In the genomic region with DNA sequence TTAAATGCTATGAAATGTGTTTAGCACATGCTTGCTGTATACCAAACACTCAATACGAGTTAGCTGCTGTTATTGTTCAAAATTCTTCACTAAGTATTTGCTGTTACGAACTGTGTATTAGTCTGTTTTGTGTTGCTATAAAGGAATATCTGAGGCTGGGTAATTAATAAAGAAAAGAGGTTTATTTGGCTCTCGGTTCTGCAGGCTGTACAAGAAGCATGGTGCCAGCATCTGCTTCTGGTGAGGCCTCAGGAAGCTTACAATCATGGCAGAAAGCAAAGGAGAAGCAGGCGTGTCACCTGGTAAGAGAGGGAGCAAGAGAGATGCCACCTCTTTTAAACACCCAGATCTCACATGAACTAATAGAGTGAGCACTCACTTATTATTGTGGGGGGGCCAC, we compare ENCODE assay signal across 21 cellular contexts. TPM values are rescaled to one million over a fixed set of nuclear protein-coding genes. Genes with fewer than 3 reads are reported as not detected.
DNase-seq lines count a peak whose midpoint lies in the region; ATAC-seq and TF ChIP-seq lines count a peak whose summit lies in the region.
"Had no signal": no experiment of that assay in that cellular context is flagged by ENCODE, and none has a peak within 500 bp of the region (broad histone marks: within the 10 kb centered on the region; RNA-seq: fewer than 3 reads in every experiment).

No MANE protein-coding gene starts in this region.

- no peaks in the 10 kb centered on the region for H3K36me3 ChIP-seq in CD4-positive, alpha-beta memory T cell (ENCODE audit: insufficient read depth, low read length)
- H3K36me3 ChIP-seq in uterus (no peaks in the 10 kb centered on the region), smooth muscle cell (ENCODE audit: low read depth) (no peaks in the 10 kb centered on the region)
- H3K36me3 ChIP-seq: breast epithelium, lower lobe of right lung, right atrium auricular region had no signal

- H3K4me3 Mint-ChIP-seq in activated CD4-positive, alpha-beta T cell treated with anti-CD3 and anti-CD28 coated beads, Interleukin-2, amount 10 ng/mL, durations not matched to agents 24 days and 14 days = peak overlapping the region; percentile 28
- H3K4me3 Mint-ChIP-seq in CD4-positive, alpha-beta memory T cell = peak overlapping the region in 7 of 8 donors; percentile 42 to 92 (median 68)
- H3K4me3 Mint-ChIP-seq in activated T-helper 2 cell treated with anti-CD3 and anti-CD28 coated beads, Interferon-gamma antibody, Interleukin-2, Interleukin-4, amounts not matched to agents 10 μg/mL and 5 μg/mL and 100 μg/mL, durations not matched to agents 14 hours and 24 hours and 36 hours (ENCODE audit: low read depth) = peak overlapping the region; percentile 70
- peak overlapping the region; percentile 54 for H3K4me3 Mint-ChIP-seq in nephron progenitor cell

- no peak for DNase-seq in activated CD4-positive, alpha-beta T cell treated with anti-CD3 and anti-CD28 coated beads, Interleukin-2, amount 10 ng/mL, durations not matched to agents 24 days and 14 days
- DNase-seq in activated CD4-positive, alpha-beta T cell treated with anti-CD3 and anti-CD28 coated beads, Interleukin-2, amount 50 U/mL, for 4 hours = no peak
- no peak for DNase-seq in CD4-positive, alpha-beta memory T cell
- no peak for DNase-seq in activated T-helper 2 cell treated with anti-CD3 and anti-CD28 coated beads, Interferon-gamma antibody, Interleukin-2, Interleukin-4, amounts not matched to agents 10 μg/mL and 5 μg/mL and 100 μg/mL, durations not matched to agents 14 hours and 24 hours and 36 hours (ENCODE audit: low spot score)
- DNase-seq in nephron progenitor cell = no peak
- DNase-seq in uterus = no peak
- no peak for DNase-seq in Right ventricle myocardium superior
- DNase-seq in smooth muscle cell (lab: John Stamatoyannopoulos, UW; ENCODE audit: unreplicated experiment) = no peak
- DNase-seq: activated CD4-positive, alpha-beta T cell treated with anti-CD3 and anti-CD28 coated beads for 48 hours; cortex of kidney; endodermal cell; kidney; lower lobe of right lung; NCI-H187 treated with DMSO at 0.1 percent for 48 hours; NCI-H2227 treated with DMSO at 0.1 percent for 48 hours; NCI-H82; stimulated activated CD4-positive, alpha-beta T cell treated with anti-CD3 and anti-CD28 coated beads, Interleukin-12 subunit alpha, Interleukin-12 subunit beta, amount 100 ng/mL, for 4 hours; trophoblast cell had no signal

- H3K4me1 Mint-ChIP-seq in activated CD4-positive, alpha-beta T cell treated with anti-CD3 and anti-CD28 coated beads, Interleukin-2, amount 10 ng/mL, durations not matched to agents 24 days and 14 days = peaks cover 28% of the 10 kb centered on the region
- H3K4me1 Mint-ChIP-seq in CD4-positive, alpha-beta memory T cell = peaks cover 13 to 38% (median 23%) of the 10 kb centered on the region in 4 donors
- H3K4me1 Mint-ChIP-seq in activated T-helper 2 cell treated with anti-CD3 and anti-CD28 coated beads, Interferon-gamma antibody, Interleukin-2, Interleukin-4, amounts not matched to agents 10 μg/mL and 5 μg/mL and 100 μg/mL, durations not matched to agents 14 hours and 24 hours and 36 hours (ENCODE audit: low read depth) = peaks cover 24% of the 10 kb centered on the region
- H3K4me1 Mint-ChIP-seq in nephron progenitor cell = peaks cover 11% of the 10 kb centered on the region

- no peaks in the 10 kb centered on the region for H3K27me3 ChIP-seq in CD4-positive, alpha-beta memory T cell (ENCODE audit: insufficient read depth, low read length)
- H3K27me3 ChIP-seq in uterus (no peaks in the 10 kb centered on the region), smooth muscle cell (ENCODE audit: low read depth) (no peaks in the 10 kb centered on the region)
- H3K27me3 ChIP-seq: breast epithelium, right atrium auricular region had no signal

- H3K4me2 ChIP-seq in smooth muscle cell = no peak overlapping the region

- TF ChIP-seq POLR2A in uterus (IDR thresholded peaks at IDR 0.05) = no peak

- H3K27me3 Mint-ChIP-seq in activated CD4-positive, alpha-beta T cell treated with anti-CD3 and anti-CD28 coated beads, Interleukin-2, amount 10 ng/mL, durations not matched to agents 24 days and 14 days = no peaks in the 10 kb centered on the region
- no peaks in the 10 kb centered on the region for H3K27me3 Mint-ChIP-seq in CD4-positive, alpha-beta memory T cell
- no peaks in the 10 kb centered on the region for H3K27me3 Mint-ChIP-seq in activated T-helper 2 cell treated with anti-CD3 and anti-CD28 coated beads, Interferon-gamma antibody, Interleukin-2, Interleukin-4, amounts not matched to agents 10 μg/mL and 5 μg/mL and 100 μg/mL, durations not matched to agents 14 hours and 24 hours and 36 hours (ENCODE audit: low read depth)
- peaks cover 27% of the 10 kb centered on the region for H3K27me3 Mint-ChIP-seq in nephron progenitor cell (ENCODE audit: low read depth, poor library complexity)

- H3F3A ChIP-seq in smooth muscle cell (ENCODE audit: low read depth) = peaks cover 6% of the 10 kb centered on the region

- CTCF ChIA-PET in CD4-positive, alpha-beta memory T cell (lab: Charles Lee; ENCODE audit: partially characterized antibody) = no interaction called here

- H3K4me1 ChIP-seq in CD4-positive, alpha-beta memory T cell (ENCODE audit: insufficient read depth, low read length) = peaks cover 30% of the 10 kb centered on the region
- H3K4me1 ChIP-seq in uterus (no peaks in the 10 kb centered on the region), smooth muscle cell (ENCODE audit: low read depth) (peaks cover 10% of the 10 kb centered on the region)
- H3K4me1 ChIP-seq: breast epithelium had no signal

- H3K36me3 Mint-ChIP-seq in activated CD4-positive, alpha-beta T cell treated with anti-CD3 and anti-CD28 coated beads, Interleukin-2, amount 10 ng/mL, durations not matched to agents 24 days and 14 days (ENCODE audit: low read depth) = peaks cover 14% of the 10 kb centered on the region
- peaks cover 0 to 5% of the 10 kb centered on the region in 2 donors for H3K36me3 Mint-ChIP-seq in CD4-positive, alpha-beta memory T cell
- H3K36me3 Mint-ChIP-seq in activated T-helper 2 cell treated with anti-CD3 and anti-CD28 coated beads, Interferon-gamma antibody, Interleukin-2, Interleukin-4, amounts not matched to agents 10 μg/mL and 5 μg/mL and 100 μg/mL, durations not matched to agents 14 hours and 24 hours and 36 hours (ENCODE audit: low read depth) = peaks cover 7% of the 10 kb centered on the region
- peaks cover 11% of the 10 kb centered on the region for H3K36me3 Mint-ChIP-seq in nephron progenitor cell (ENCODE audit: low read depth)

- peak overlapping the region; percentile 76 for H3K27ac ChIP-seq in CD4-positive, alpha-beta memory T cell (ENCODE audit: low read depth, low read length)
- H3K27ac ChIP-seq in uterus (no peak overlapping the region), smooth muscle cell (ENCODE audit: low read depth) (no peak overlapping the region)
- H3K27ac ChIP-seq: breast epithelium, lower lobe of right lung had no signal

- H3K9me3 Mint-ChIP-seq in activated CD4-positive, alpha-beta T cell treated with anti-CD3 and anti-CD28 coated beads, Interleukin-2, amount 10 ng/mL, durations not matched to agents 24 days and 14 days = peaks cover 4% of the 10 kb centered on the region
- peaks cover 0 to under 1% (median 0%) of the 10 kb centered on the region in 8 donors for H3K9me3 Mint-ChIP-seq in CD4-positive, alpha-beta memory T cell
- H3K9me3 Mint-ChIP-seq in activated T-helper 2 cell treated with anti-CD3 and anti-CD28 coated beads, Interferon-gamma antibody, Interleukin-2, Interleukin-4, amounts not matched to agents 10 μg/mL and 5 μg/mL and 100 μg/mL, durations not matched to agents 14 hours and 24 hours and 36 hours = no peaks in the 10 kb centered on the region
- peaks cover 6% of the 10 kb centered on the region for H3K9me3 Mint-ChIP-seq in nephron progenitor cell
- H3K9me3 Mint-ChIP-seq: endodermal cell had no signal

- H2AFZ ChIP-seq in smooth muscle cell (ENCODE audit: low read depth) = no peak overlapping the region

- WGBS in smooth muscle cell (ENCODE audit: low lambda C conversion rate) = 97% methylated on average over 4 of the region's 4 CpGs

- H3K9me3 ChIP-seq in CD4-positive, alpha-beta memory T cell (ENCODE audit: control insufficient read depth in 1 of 2, low read length in 2 of 2) = no peaks in the 10 kb centered on the region
- H3K9me3 ChIP-seq in uterus (no peaks in the 10 kb centered on the region), smooth muscle cell (replicated peaks; ENCODE audit: low read depth) (no peaks in the 10 kb centered on the region)
- H3K9me3 ChIP-seq: breast epithelium, lower lobe of right lung, right atrium auricular region had no signal

- no peaks in the 10 kb centered on the region for H4K20me1 ChIP-seq in smooth muscle cell (ENCODE audit: low read depth)

- no peak overlapping the region for H3K9ac ChIP-seq in smooth muscle cell (ENCODE audit: low read depth)

- H3K4me3 ChIP-seq in CD4-positive, alpha-beta memory T cell (ENCODE audit: low read length in 2 of 2) = no peak overlapping the region
- H3K4me3 ChIP-seq in uterus (no peak overlapping the region), smooth muscle cell (no peak overlapping the region)
- H3K4me3 ChIP-seq: breast epithelium, right atrium auricular region had no signal

- no peaks in the 10 kb centered on the region for H3K79me2 ChIP-seq in smooth muscle cell (ENCODE audit: low read depth)

- TF ChIP-seq CTCF in nephron progenitor cell (IDR thresholded peaks at IDR 0.05) (no peak), uterus (IDR thresholded peaks at IDR 0.05) (no peak), smooth muscle cell (IDR thresholded peaks at IDR 0.05; ENCODE audit: borderline replicate concordance, insufficient read depth, poor library complexity, severe bottlenecking) (no peak)

- no peak for ATAC-seq in Right ventricle myocardium superior (ENCODE audit: poor library complexity)
- ATAC-seq: lower lobe of right lung, Right ventricle myocardium inferior had no signal

- H3K27ac Mint-ChIP-seq in activated CD4-positive, alpha-beta T cell treated with anti-CD3 and anti-CD28 coated beads, Interleukin-2, amount 10 ng/mL, durations not matched to agents 24 days and 14 days = no peak overlapping the region
- peak overlapping the region; percentile 72 to 92 (median 81) for H3K27ac Mint-ChIP-seq in CD4-positive, alpha-beta memory T cell
- H3K27ac Mint-ChIP-seq in activated T-helper 2 cell treated with anti-CD3 and anti-CD28 coated beads, Interferon-gamma antibody, Interleukin-2, Interleukin-4, amounts not matched to agents 10 μg/mL and 5 μg/mL and 100 μg/mL, durations not matched to agents 14 hours and 24 hours and 36 hours = no peak overlapping the region
- no peak overlapping the region for H3K27ac Mint-ChIP-seq in nephron progenitor cell
- H3K27ac Mint-ChIP-seq: endodermal cell had no signal

- intact Hi-C loops in activated CD4-positive, alpha-beta T cell treated with anti-CD3 and anti-CD28 coated beads, Interleukin-2, amount 10 ng/mL, durations not matched to agents 24 days and 14 days (cut with micrococcal nuclease) = no loop called here
- intact Hi-C loops in CD4-positive, alpha-beta memory T cell (cut with micrococcal nuclease) = no loop called here
- intact Hi-C loops in activated T-helper 2 cell treated with anti-CD3 and anti-CD28 coated beads, Interferon-gamma antibody, Interleukin-2, Interleukin-4, amounts not matched to agents 10 μg/mL and 5 μg/mL and 100 μg/mL, durations not matched to agents 14 hours and 24 hours and 36 hours (cut with micrococcal nuclease) = loop anchor here (5.0 kb wide), 1 partner anchor 56 kb away; no protein-coding TSS in a partner anchor
- intact Hi-C loops in uterus (cut with DNase I; ENCODE audit: low total_unique reads) (no loop called here), Right ventricle myocardium superior (cut with DNase I) (no loop called here)

- POLR2A ChIA-PET in CD4-positive, alpha-beta memory T cell (lab: Charles Lee; ENCODE audit: partially characterized antibody) = interaction anchor here (2.4 kb wide), 1 partner anchor 23 kb away, joined by 12 read pairs; no protein-coding TSS in a partner anchor

RNA-seq across cellular contexts. Expression of a gene that starts 1.6 kb away (rescaled TPM):
- total RNA-seq in activated CD4-positive, alpha-beta T cell treated with anti-CD3 and anti-CD28 coated beads, Interleukin-2, amount 10 ng/mL, durations not matched to agents 24 days and 14 days = 16.0 and 17.2 TPM in 2 replicates
- 10 to 100 TPM; 10.9 to 11.0 TPM for total RNA-seq in CD4-positive, alpha-beta memory T cell
- polyA plus RNA-seq in CD4-positive, alpha-beta memory T cell = 10 to 100 TPM; 16.5 to 21.9 TPM
- total RNA-seq in activated T-helper 2 cell treated with anti-CD3 and anti-CD28 coated beads, Interferon-gamma antibody, Interleukin-2, Interleukin-4, amounts not matched to agents 10 μg/mL and 5 μg/mL and 100 μg/mL, durations not matched to agents 14 hours and 24 hours and 36 hours = 10.5 and 12.6 TPM in 2 replicates
- total RNA-seq in uterus (10 to 100 TPM in 3 of 4 donors, 1 to 10 TPM in 1; 5.1 to 23.8 (median 16.5) TPM), Right ventricle myocardium superior (44.6 TPM), smooth muscle cell (5.6 and 8.6 TPM in 2 replicates)
- polyA plus RNA-seq in smooth muscle cell = 4.6 and 9.5 TPM in 2 replicates

RNA-seq across cellular contexts. Expression of a gene that starts 21.4 kb away (rescaled TPM):
- 33.2 and 33.4 TPM in 2 replicates for total RNA-seq in activated CD4-positive, alpha-beta T cell treated with anti-CD3 and anti-CD28 coated beads, Interleukin-2, amount 10 ng/mL, durations not matched to agents 24 days and 14 days
- total RNA-seq in CD4-positive, alpha-beta memory T cell = 10 to 100 TPM; 35.5 to 36.1 TPM
- 10 to 100 TPM; 17.1 to 28.9 TPM for polyA plus RNA-seq in CD4-positive, alpha-beta memory T cell
- total RNA-seq in activated T-helper 2 cell treated with anti-CD3 and anti-CD28 coated beads, Interferon-gamma antibody, Interleukin-2, Interleukin-4, amounts not matched to agents 10 μg/mL and 5 μg/mL and 100 μg/mL, durations not matched to agents 14 hours and 24 hours and 36 hours = 23.7 and 27.6 TPM in 2 replicates
- total RNA-seq in uterus (10 to 100 TPM; 13.1 to 44.8 (median 28.9) TPM), Right ventricle myocardium superior (43.4 TPM), smooth muscle cell (24.8 and 34.4 TPM in 2 replicates)
- polyA plus RNA-seq in smooth muscle cell = 20.4 and 23.8 TPM in 2 replicates

RNA-seq across cellular contexts. Expression of a gene that starts 58.5 kb away (rescaled TPM):
- 119 and 123 TPM in 2 replicates for total RNA-seq in activated CD4-positive, alpha-beta T cell treated with anti-CD3 and anti-CD28 coated beads, Interleukin-2, amount 10 ng/mL, durations not matched to agents 24 days and 14 days
- 10 to 100 TPM; 52.2 to 52.7 TPM for total RNA-seq in CD4-positive, alpha-beta memory T cell
- polyA plus RNA-seq in CD4-positive, alpha-beta memory T cell = 100 to 1,000 TPM; 130 to 136 TPM
- total RNA-seq in activated T-helper 2 cell treated with anti-CD3 and anti-CD28 coated beads, Interferon-gamma antibody, Interleukin-2, Interleukin-4, amounts not matched to agents 10 μg/mL and 5 μg/mL and 100 μg/mL, durations not matched to agents 14 hours and 24 hours and 36 hours = 106 and 108 TPM in 2 replicates
- total RNA-seq in uterus (100 to 1,000 TPM in 2 of 4 donors, 10 to 100 TPM in 2; 34.2 to 134 (median 91.1) TPM), Right ventricle myocardium superior (200 TPM), smooth muscle cell (84.1 and 87.7 TPM in 2 replicates)
- polyA plus RNA-seq in smooth muscle cell = 164 and 183 TPM in 2 replicates

Comparison
In these comparisons a context has a peak if more than half of its experiments do, and no peak if none do; other contexts are left out.
1. H3K27ac Mint-ChIP-seq: peak in CD4-positive, alpha-beta memory T cell (7 of 7); none in activated CD4-positive, alpha-beta T cell treated with anti-CD3 and anti-CD28 coated beads, Interleukin-2, amount 10 ng/mL, durations not matched to agents 24 days and 14 days (single experiment), activated T-helper 2 cell treated with anti-CD3 and anti-CD28 coated beads, Interferon-gamma antibody, Interleukin-2, Interleukin-4, amounts not matched to agents 10 μg/mL and 5 μg/mL and 100 μg/mL, durations not matched to agents 14 hours and 24 hours and 36 hours (single experiment) and nephron progenitor cell (single experiment).
2. Peak in every context shown above with its lines, with median percentiles within 50 percentile points of each other: H3K4me3 Mint-ChIP-seq.